ENCODE assay signal across 8 cellular contexts in the genomic region with DNA sequence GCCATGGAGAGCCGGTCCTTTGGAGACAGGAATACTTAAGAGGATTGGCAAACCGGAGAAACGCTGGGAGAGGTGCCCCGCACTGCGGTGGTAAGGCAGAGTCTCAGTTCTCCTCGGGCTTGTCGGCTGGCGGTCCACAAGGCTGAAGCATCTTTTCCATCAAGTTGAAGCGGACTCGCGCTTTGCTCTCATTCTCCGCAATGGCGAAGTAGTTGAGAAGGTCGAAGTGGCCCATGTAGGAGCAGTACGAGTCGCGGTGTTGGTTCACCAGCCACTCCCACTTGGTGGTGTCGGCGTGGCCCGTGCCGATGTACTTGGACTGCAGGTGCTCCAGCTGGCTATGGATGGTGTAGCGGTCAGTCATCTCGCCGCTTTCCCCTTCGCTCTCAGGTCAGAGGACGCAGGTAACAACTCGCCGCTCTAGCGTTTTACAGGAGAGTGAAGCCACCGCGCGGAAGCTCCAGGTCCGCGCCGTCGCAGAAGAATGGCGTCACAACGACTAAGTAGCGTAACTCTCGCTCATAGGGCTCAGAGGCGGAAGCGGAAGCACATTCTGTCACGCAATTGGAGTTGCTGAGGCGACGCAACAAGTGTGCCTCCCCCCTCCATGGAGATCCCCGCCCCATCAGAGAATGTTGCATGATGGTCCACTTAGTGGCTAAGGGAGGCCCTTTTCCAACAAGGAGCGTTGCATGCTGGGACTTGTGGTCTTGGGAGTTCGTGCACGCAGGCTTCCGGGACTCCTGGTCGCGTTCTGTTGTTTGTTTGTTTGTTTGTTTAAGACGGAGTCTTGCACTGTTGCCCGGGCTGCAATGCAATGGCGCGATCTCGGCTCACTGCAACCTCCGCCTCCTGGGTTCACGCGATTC.
A peak's percentile ranks its signal among the peaks of the same experiment; 100 is the strongest.
DNase-seq lines count a peak whose midpoint lies in the region; ATAC-seq and FAIRE-seq lines count a peak whose summit lies in the region.

A gene (minus strand): TSS at position 440 of the 869 bp plus-strand sequence. CDS start 76 bp downstream, at position 364.

- DNase-seq in COLO829 (ENCODE audit: low spot score) (peak; percentile 91), HTR-8/SVneo (ENCODE audit: insufficient read length, low spot score) (peak; percentile 95), NOMO-1 treated with dmso at 0.1 percent for 144 hours (lab: John Stamatoyannopoulos, UW; ENCODE audit: unreplicated experiment) (peak; percentile 97), medulla oblongata (ENCODE audit: extremely low spot score) (peak; percentile 100)
- peak; percentile 85 to 94 (median 90) for DNase-seq in activated CD8-positive, alpha-beta memory T cell treated with anti-CD3 and anti-CD28 coated beads for 48 hours (ENCODE audit: low read depth in 2 of 3, low spot score in 2 of 3)
- DNase-seq in effector memory CD8-positive, alpha-beta T cell: peak; percentile 96 to 98 (median 96)
- peak; percentile 94 for DNase-seq in stimulated activated CD8-positive, alpha-beta memory T cell treated with anti-CD3 and anti-CD28 coated beads, Interleukin-12 subunit alpha, Interleukin-12 subunit beta, amount 100 ng/mL, for 1 hour (ENCODE audit: low read depth)

- H3K27me3 Mint-ChIP-seq in effector memory CD8-positive, alpha-beta T cell: no peaks in the 10 kb centered on the region

- peak; percentile 96 for FAIRE-seq in HTR-8/SVneo (lab: Jason Lieb, UNC)

- peaks cover 29% of the 10 kb centered on the region for H3K36me3 Mint-ChIP-seq in effector memory CD8-positive, alpha-beta T cell (ENCODE audit: insufficient read depth)

- ATAC-seq in GM21367 (IDR thresholded peaks at IDR 0.05; ENCODE audit: unreplicated experiment): peak; percentile 91
- ATAC-seq in effector memory CD8-positive, alpha-beta T cell (replicated peaks): peak; percentile 95

- peak within 1 kb of the TSS; percentile 94 to 98 for H3K27ac Mint-ChIP-seq in effector memory CD8-positive, alpha-beta T cell

- H3K4me1 Mint-ChIP-seq in effector memory CD8-positive, alpha-beta T cell (ENCODE audit: low read depth in 2 of 2): peaks cover 13 to 15% of the 10 kb centered on the region in 2 donors

- H3K4me3 Mint-ChIP-seq in effector memory CD8-positive, alpha-beta T cell: peak within 1 kb of the TSS; percentile 89 to 95

- no peaks in the 10 kb centered on the region for H3K9me3 Mint-ChIP-seq in effector memory CD8-positive, alpha-beta T cell

Comparison
In these comparisons a context has a peak if more than half of its experiments do, and no peak if none do; other contexts are left out.
1. Peak in every context shown above with its lines: DNase-seq and ATAC-seq.